21 cellular contexts compared by ENCODE assay signal in genomic region chr22:36658900-36659299, GRCh38. TPM values are rescaled to one million over a fixed set of nuclear protein-coding genes. Genes with fewer than 3 reads are reported as not detected.
A peak's percentile ranks its signal among the peaks of the same experiment; 100 is the strongest.
DNase-seq lines count a peak whose midpoint lies in the region; ATAC-seq and TF ChIP-seq lines count a peak whose summit lies in the region.
"Had no signal": no experiment of that assay in that cellular context is flagged by ENCODE, and none has a peak within 500 bp of the region (broad histone marks: within the 10 kb centered on the region; RNA-seq: fewer than 3 reads in every experiment).

No MANE protein-coding gene starts in this region.

- H3K4me3 ChIP-seq in PC-3 (ENCODE audit: low read length) (peak overlapping the region; percentile 31; the same call in 1 of the 2 replicates), osteoblast (ENCODE audit: insufficient read depth, low read length) (no peak overlapping the region), heart left ventricle (no peak overlapping the region)
- H3K4me3 ChIP-seq: body of pancreas, uterus had no signal

- H3K4me1 Mint-ChIP-seq in Calu3 (ENCODE audit: low read depth, unreplicated experiment) (peaks cover 43% of the 10 kb centered on the region), MCF 10A (ENCODE audit: insufficient read depth, unreplicated experiment) (peaks cover 29% of the 10 kb centered on the region)
- H3K4me1 Mint-ChIP-seq: CD4-positive, alpha-beta memory T cell; nephron progenitor cell had no signal

- no peaks in the 10 kb centered on the region for H3K9me2 ChIP-seq in PC-3 (replicated peaks; ENCODE audit: low read length)

- POLR2A ChIA-PET in PC-3 (lab: Charles Lee; ENCODE audit: unreplicated experiment) (no interaction called here), MCF 10A (lab: Yijun Ruan, JAX) (interaction anchor here (1.0 to 2.7 kb wide), 2 partner anchors 12 to 13 kb away, joined by 4 to 15 read pairs; no protein-coding TSS in a partner anchor)

- H3K4me2 ChIP-seq in PC-3 (ENCODE audit: low read length) (peak overlapping the region; percentile 88), osteoblast (ENCODE audit: insufficient read depth, low read length) (peak overlapping the region; percentile 4)

- H4K20me1 ChIP-seq in PC-3 (ENCODE audit: low read length) (no peaks in the 10 kb centered on the region), osteoblast (ENCODE audit: insufficient read depth, low read length) (no peaks in the 10 kb centered on the region)

- H3K9ac ChIP-seq in PC-3 (ENCODE audit: low read length) = peak overlapping the region; percentile 74

- H3K9me3 Mint-ChIP-seq in Calu3 (ENCODE audit: low read depth, unreplicated experiment) (no peaks in the 10 kb centered on the region), MCF 10A (ENCODE audit: unreplicated experiment) (no peaks in the 10 kb centered on the region)
- H3K9me3 Mint-ChIP-seq: nephron progenitor cell had no signal

- intact Hi-C loops in Calu3 (cut with micrococcal nuclease; ENCODE audit: unreplicated experiment) (loop anchor here (5.0 kb wide), 1 partner anchor 112 kb away; no protein-coding TSS in a partner anchor), PC-3 (cut with micrococcal nuclease) (no loop called here), MCF 10A (cut with micrococcal nuclease) (no loop called here), heart left ventricle (cut with DNase I) (no loop called here), left ventricle myocardium superior (cut with micrococcal nuclease) (no loop called here)

- H3K27me3 ChIP-seq in PC-3 (ENCODE audit: low read length) (no peaks in the 10 kb centered on the region), osteoblast (ENCODE audit: insufficient read depth, low read length) (peaks cover 18% of the 10 kb centered on the region), heart left ventricle (peaks cover 0 to 6% (median 0%) of the 10 kb centered on the region in 9 donors)
- H3K27me3 ChIP-seq: body of pancreas, uterus had no signal

- peak overlapping the region; percentile 67 for H3K4me3 Mint-ChIP-seq in Calu3 (ENCODE audit: low read depth, unreplicated experiment)
- H3K4me3 Mint-ChIP-seq in MCF 10A (ENCODE audit: unreplicated experiment) = no peak overlapping the region
- H3K4me3 Mint-ChIP-seq: CD4-positive, alpha-beta memory T cell; nephron progenitor cell had no signal

- BruUV-seq in Calu3 (replicated peaks; lab: Mats Ljungman, UMichigan) = no TSS peak
- BruUV-seq in PC-3 (replicated peaks; lab: Mats Ljungman, UMichigan) = no TSS peak
- BruUV-seq in MCF 10A (replicated peaks; lab: Mats Ljungman, UMichigan) = no TSS peak

- 60 to 79% (median 72%) methylated on average over 9 of the region's 9 CpGs for WGBS in heart left ventricle, 4 donors

- TF ChIP-seq CTCF in Calu3 (IDR thresholded peaks at IDR 0.05; ENCODE audit: unreplicated experiment) (no peak), PC-3 (conservative IDR thresholded peaks at IDR 0.05; ENCODE audit: low read depth, low read length) (no peak; the same call in 1 of the 2 replicates), MCF 10A (IDR thresholded peaks at IDR 0.05; ENCODE audit: unreplicated experiment) (no peak), osteoblast (IDR thresholded peaks at IDR 0.05; ENCODE audit: extremely low read depth, low read depth, low read length) (no peak), heart left ventricle (IDR thresholded peaks at IDR 0.05) (no peak)

- ATAC-seq in PC-3 (peak; percentile 49), GM18867 (IDR thresholded peaks at IDR 0.05; ENCODE audit: unreplicated experiment) (no peak), heart left ventricle (no peak), left ventricle myocardium superior (no peak)

- H3K27me3 Mint-ChIP-seq in Calu3 (ENCODE audit: unreplicated experiment) (peaks cover 21% of the 10 kb centered on the region), MCF 10A (ENCODE audit: insufficient read depth, unreplicated experiment) (peaks cover 15% of the 10 kb centered on the region)

- H3K36me3 ChIP-seq in PC-3 (ENCODE audit: low read depth, low read length) = no peaks in the 10 kb centered on the region
- H3K36me3 ChIP-seq in osteoblast (ENCODE audit: insufficient read depth, low read length) = no peaks in the 10 kb centered on the region
- H3K36me3 ChIP-seq in heart left ventricle = no peaks in the 10 kb centered on the region
- H3K36me3 ChIP-seq: uterus had no signal

- H3K9me3 ChIP-seq in PC-3 (ENCODE audit: low read length) (no peaks in the 10 kb centered on the region), osteoblast (ENCODE audit: low read depth, low read length) (no peaks in the 10 kb centered on the region), heart left ventricle (no peaks in the 10 kb centered on the region)
- H3K9me3 ChIP-seq: body of pancreas, uterus had no signal

- no peak for TF ChIP-seq POLR2A in heart left ventricle (IDR thresholded peaks at IDR 0.05)

- H3K27ac ChIP-seq in PC-3 (ENCODE audit: low read length) (peak overlapping the region; percentile 97), osteoblast (ENCODE audit: low read depth, low read length) (no peak overlapping the region), heart left ventricle (no peak overlapping the region)
- H3K27ac ChIP-seq: SK-N-MC, uterus had no signal

- H3K27ac Mint-ChIP-seq in Calu3 (ENCODE audit: unreplicated experiment) (peak overlapping the region; percentile 83), MCF 10A (ENCODE audit: low read depth, unreplicated experiment) (peak overlapping the region; percentile 54)
- H3K27ac Mint-ChIP-seq: CD4-positive, alpha-beta memory T cell; nephron progenitor cell had no signal

- H3K79me2 ChIP-seq in PC-3 (ENCODE audit: low read length) = no peaks in the 10 kb centered on the region
- H3K79me2 ChIP-seq in osteoblast (ENCODE audit: insufficient read depth, low read length) = no peaks in the 10 kb centered on the region

- H3K4me1 ChIP-seq in PC-3 (ENCODE audit: insufficient read depth, low read length) = peaks cover 30% of the 10 kb centered on the region
- peaks cover 19% of the 10 kb centered on the region for H3K4me1 ChIP-seq in osteoblast (ENCODE audit: insufficient read depth, low read length)
- H3K4me1 ChIP-seq in heart left ventricle = peaks cover 0 to 22% (median 10%) of the 10 kb centered on the region in 12 donors

- H3K36me3 Mint-ChIP-seq in Calu3 (ENCODE audit: insufficient read depth, unreplicated experiment) = peaks cover 5% of the 10 kb centered on the region
- H3K36me3 Mint-ChIP-seq in MCF 10A (ENCODE audit: insufficient read depth, unreplicated experiment) = peaks cover 6% of the 10 kb centered on the region
- H3K36me3 Mint-ChIP-seq: CD4-positive, alpha-beta memory T cell had no signal

- H2AFZ ChIP-seq in PC-3 (ENCODE audit: low read length) = peak overlapping the region; percentile 53; the same call in 1 of the 2 replicates
- no peak overlapping the region for H2AFZ ChIP-seq in osteoblast (ENCODE audit: low read length)

- CTCF ChIA-PET in Calu3 (lab: Charles Lee) = interaction anchor here (0.6 kb wide), 1 partner anchor 10 kb away, joined by 5 read pairs; no protein-coding TSS in a partner anchor
- CTCF ChIA-PET in PC-3 (lab: Charles Lee) = no interaction called here
- CTCF ChIA-PET in MCF 10A (lab: Yijun Ruan, JAX) = interaction anchor here (0.5 kb wide), 1 partner anchor 114 kb away, joined by 4 read pairs; no protein-coding TSS in a partner anchor

- DNase-seq in Calu3 = peak; percentile 5
- DNase-seq in PC-3 = peak; percentile 74
- peak; percentile 69 for DNase-seq in MCF 10A (ENCODE audit: unreplicated experiment)
- DNase-seq in osteoblast (ENCODE audit: insufficient read length, low spot score, missing footprints) = no peak
- DNase-seq in heart left ventricle = no peak
- no peak for DNase-seq in activated CD4-positive, alpha-beta T cell treated with anti-CD3 and anti-CD28 coated beads for 1 hour
- no peak for DNase-seq in left ventricle myocardium superior
- DNase-seq: activated CD8-positive, alpha-beta memory T cell treated with anti-CD3 and anti-CD28 coated beads for 24 hours; activated naive CD4-positive, alpha-beta T cell treated with anti-CD3 and anti-CD28 coated beads, Interleukin-2, amount 50 U/mL, for 16 hours; activated T-cell treated with anti-CD3 and anti-CD28 coated beads, Interleukin-2, amount 50 U/mL, for 48 hours; body of pancreas; CD4-positive, alpha-beta memory T cell; foreskin melanocyte; GOT3; NCI-H748 treated with DMSO at 0.1 percent for 48 hours; nephron progenitor cell; T1000; uterus had no signal

- H3F3A ChIP-seq in PC-3 (ENCODE audit: low read length, unreplicated experiment) = peaks cover 6% of the 10 kb centered on the region

RNA-seq across cellular contexts. Expression of gene CACNG2, which starts 44.7 kb away (rescaled TPM):
- total RNA-seq in Calu3 (2022) = not detected in 2 replicates
- total RNA-seq in PC-3 (2014; rRNA removed) = not detected in 2 replicates
- not detected in 2 replicates for total RNA-seq in MCF 10A (2022)
- total RNA-seq in osteoblast = not detected in 2 replicates
- not detected for total RNA-seq in heart left ventricle
- not detected for polyA plus RNA-seq in heart left ventricle
- not detected for total RNA-seq in left ventricle myocardium superior
- total RNA-seq: body of pancreas; CD4-positive, alpha-beta memory T cell; pulmonary artery endothelial cell; uterus had no signal
- polyA plus RNA-seq: CD4-positive, alpha-beta memory T cell had no signal

Comparison
In these comparisons a context has a peak if more than half of its experiments do, and no peak if none do; other contexts are left out.
1. DNase-seq: peak in Calu3 (single experiment), PC-3 (single experiment) and MCF 10A (single experiment); none in osteoblast (single experiment), heart left ventricle (0 of 5), activated CD4-positive, alpha-beta T cell treated with anti-CD3 and anti-CD28 coated beads for 1 hour (single experiment) and left ventricle myocardium superior (single experiment).